Comparison of ENCODE assay signal across 8 cellular contexts in genomic region chr7:27129729-27130539, GRCh38. TPM values are rescaled to one million over a fixed set of nuclear protein-coding genes. Genes with fewer than 3 reads are reported as not detected.
DNase-seq lines count a peak whose midpoint lies in the region; ATAC-seq and TF ChIP-seq lines count a peak whose summit lies in the region.

No MANE protein-coding gene starts in this region.

- ATAC-seq in GM21528 (IDR thresholded peaks at IDR 0.05; ENCODE audit: low FRiP score, unreplicated experiment) (no peak), HG02610 (IDR thresholded peaks at IDR 0.05; ENCODE audit: unreplicated experiment) (no peak), GM21529 (IDR thresholded peaks at IDR 0.05; ENCODE audit: unreplicated experiment) (no peak)

- H3K79me2 ChIP-seq in ACC112 (ENCODE audit: control insufficient read depth, insufficient read depth, low read length, unreplicated experiment): no peaks in the 10 kb centered on the region

- no peak for TF ChIP-seq CTCF in breast epithelium (IDR thresholded peaks at IDR 0.05)

- no peak overlapping the region for H2AFZ ChIP-seq in ACC112 (ENCODE audit: low read length, unreplicated experiment)

- H3K4me1 Mint-ChIP-seq in IgD-negative memory B cell: peaks cover 1 to 4% (median 2%) of the 10 kb centered on the region in 3 donors

- H3K27me3 Mint-ChIP-seq in IgD-negative memory B cell: peaks cover 24% of the 10 kb centered on the region

- H3K9me3 ChIP-seq in breast epithelium: no peaks in the 10 kb centered on the region
- H3K9me3 ChIP-seq in mononuclear cell (ENCODE audit: low read depth, low read length): no peaks in the 10 kb centered on the region

- peak overlapping the region; percentile 24 to 45 (median 38) for H3K4me3 Mint-ChIP-seq in IgD-negative memory B cell

- intact Hi-C loops in breast epithelium (cut with DNase I; ENCODE audit: low total_unique reads): loop anchor here (5.0 kb wide), 1 partner anchor 1028 kb away; no protein-coding TSS in a partner anchor

- H3K4me3 ChIP-seq in ACC112 (ENCODE audit: low read depth, low read length) (peak overlapping the region; percentile 68; the same call in 1 of the 2 replicates), breast epithelium (peak overlapping the region; percentile 69 to 98 (median 90)), mononuclear cell (ENCODE audit: low read length) (peak overlapping the region; percentile 31)

- H3K9me3 Mint-ChIP-seq in IgD-negative memory B cell: no peaks in the 10 kb centered on the region

- H3K27ac ChIP-seq in ACC112 (ENCODE audit: low read depth, low read length): no peak overlapping the region
- H3K27ac ChIP-seq in breast epithelium: peak overlapping the region; percentile 94 to 98

- TF ChIP-seq POLR2A in breast epithelium (IDR thresholded peaks at IDR 0.05): no peak

- DNase-seq in breast epithelium (ENCODE audit: low spot score in 2 of 2): peak in 1 of 2 donors; percentile 18
- DNase-seq in DMS153 treated with DMSO at 0.1 percent for 48 hours (lab: John Stamatoyannopoulos, UW; ENCODE audit: unreplicated experiment): no peak

- H3K36me3 ChIP-seq in ACC112 (ENCODE audit: insufficient read depth, low read length) (no peaks in the 10 kb centered on the region), breast epithelium (no peaks in the 10 kb centered on the region)

- no peaks in the 10 kb centered on the region for H3K4me1 ChIP-seq in ACC112 (ENCODE audit: control insufficient read depth, insufficient read depth, low read length, unreplicated experiment)
- H3K4me1 ChIP-seq in breast epithelium: peaks cover 5 to 7% of the 10 kb centered on the region in 2 donors
- peaks cover 10% of the 10 kb centered on the region for H3K4me1 ChIP-seq in mononuclear cell (ENCODE audit: insufficient read depth, low read length)

- no peaks in the 10 kb centered on the region for H3K36me3 Mint-ChIP-seq in IgD-negative memory B cell

- peaks cover 98% of the 10 kb centered on the region for H3K27me3 ChIP-seq in ACC112 (ENCODE audit: insufficient read depth, low read length)
- H3K27me3 ChIP-seq in breast epithelium: no peaks in the 10 kb centered on the region
- peaks cover 11% of the 10 kb centered on the region for H3K27me3 ChIP-seq in mononuclear cell (ENCODE audit: insufficient read depth, low read length)

- peak overlapping the region in 1 of 3 donors; percentile 56 for H3K27ac Mint-ChIP-seq in IgD-negative memory B cell

RNA-seq across cellular contexts. Expression of gene HOXA4, which starts 0.6 kb away (rescaled TPM):
- polyA plus RNA-seq in IgD-negative memory B cell: not detected
- total RNA-seq in breast epithelium: 1 to 10 TPM in 2 of 3 donors, under 1 TPM in 1; 0.80 to 2.8 (median 2.0) TPM
- total RNA-seq in mononuclear cell: not detected

RNA-seq across cellular contexts. Expression of gene HOXA5, which starts 13.5 kb away (rescaled TPM):
- polyA plus RNA-seq in IgD-negative memory B cell: not detected
- total RNA-seq in breast epithelium (10 to 100 TPM; 11.5 to 48.7 (median 22.6) TPM), mononuclear cell (3.0 TPM)

RNA-seq across cellular contexts. Expression of gene HOXA6, which starts 17.6 kb away (rescaled TPM):
- polyA plus RNA-seq in IgD-negative memory B cell: 0.39 TPM
- total RNA-seq in breast epithelium (10 to 100 TPM in 1 of 3 donors, 1 to 10 TPM in 2; 7.9 to 16.0 (median 9.0) TPM), mononuclear cell (not detected)

RNA-seq across cellular contexts. Expression of gene HOXA3, which starts 22.4 kb away (rescaled TPM):
- not detected for polyA plus RNA-seq in IgD-negative memory B cell
- total RNA-seq in breast epithelium (1 to 10 TPM; 4.5 to 6.4 (median 4.6) TPM), mononuclear cell (under 0.01 TPM)

RNA-seq across cellular contexts. Expression of gene HOXA7, which starts 26.5 kb away (rescaled TPM):
- polyA plus RNA-seq in IgD-negative memory B cell: 1.0 TPM
- total RNA-seq in breast epithelium (1 to 10 TPM; 4.6 to 8.8 (median 6.2) TPM), mononuclear cell (0.10 TPM)

Comparison
In these comparisons a context has a peak if more than half of its experiments do, and no peak if none do; other contexts are left out.
1. H3K4me3 ChIP-seq: peak in every context shown above with its lines; median percentile 90 in breast epithelium; 68 in ACC112; 31 in mononuclear cell.